8 cellular contexts compared by ENCODE assay signal in the genomic region with DNA sequence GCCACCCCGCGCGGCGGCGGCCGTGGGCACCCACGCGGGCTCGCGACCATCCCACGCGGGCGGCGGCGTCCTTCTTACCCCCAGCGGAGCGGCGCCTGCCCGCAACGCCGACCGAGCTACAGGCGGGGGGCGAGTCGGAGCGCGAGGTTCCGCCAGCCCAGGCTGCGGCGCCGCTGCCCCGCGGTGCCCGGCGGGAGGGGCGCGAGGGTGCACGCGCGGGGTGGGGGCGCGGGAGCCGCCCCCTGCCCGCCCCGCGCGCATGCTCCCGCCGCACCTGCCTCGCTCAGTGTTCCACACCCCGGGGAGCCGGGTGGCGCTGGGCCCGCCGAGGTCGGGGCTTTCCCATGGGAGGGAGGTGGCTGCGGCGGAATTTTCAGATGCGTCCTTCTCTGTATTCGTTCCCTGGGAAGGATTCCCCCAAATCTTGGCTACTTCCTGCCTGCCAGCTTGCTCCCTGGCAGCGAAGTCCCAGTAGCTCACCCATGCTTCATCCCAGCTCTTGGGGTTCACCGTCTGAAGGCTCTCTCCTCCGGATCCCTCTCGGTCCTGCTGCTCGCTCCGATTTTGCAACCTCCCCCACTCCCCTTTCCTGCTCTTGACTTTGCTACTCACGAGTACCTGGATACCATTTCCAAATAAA. TPM values are rescaled to one million over a fixed set of nuclear protein-coding genes. Genes with fewer than 3 reads are reported as not detected.
DNase-seq lines count a peak whose midpoint lies in the region; ATAC-seq and TF ChIP-seq lines count a peak whose summit lies in the region.

A gene (minus strand): TSS at position 189 of the 640 bp plus-strand sequence. CDS start 103,286 bp downstream, outside the sequence.

- H3K4me3 ChIP-seq in colonic mucosa = peak within 1 kb of the TSS; percentile 57
- peak within 1 kb of the TSS; percentile 81 for H3K4me3 ChIP-seq in lung

- peak within 1 kb of the TSS; percentile 13 for H3K27ac Mint-ChIP-seq in T-helper 1 cell treated with Interleukin-12 subunit alpha and Interleukin-12 subunit beta and Interleukin-4 antibody, amounts not matched to agents 30 μg/mL and 1 μg/mL, for 36 hours

- ATAC-seq in GM21723 (IDR thresholded peaks at IDR 0.05; ENCODE audit: unreplicated experiment) (peak; percentile 52), lung (ENCODE audit: insufficient read depth, low FRiP score) (peak; percentile 68)

- H3K27ac ChIP-seq in colonic mucosa (peak within 1 kb of the TSS; percentile 48), lung (ENCODE audit: low read depth in 1 of 2, low read length in 1 of 2) (peak within 1 kb of the TSS; percentile 71 to 89), temporal lobe (ENCODE audit: low read depth, low read length) (peak within 1 kb of the TSS; percentile 73)

- TF ChIP-seq CTCF in colonic mucosa (IDR thresholded peaks at IDR 0.05) (no peak), lung (IDR thresholded peaks at IDR 0.05; ENCODE audit: control extremely low read depth, extremely low read depth) (no peak)

- H3K9me3 Mint-ChIP-seq in T-helper 1 cell treated with Interleukin-12 subunit alpha and Interleukin-12 subunit beta and Interleukin-4 antibody, amounts not matched to agents 30 μg/mL and 1 μg/mL, for 36 hours = peaks cover 6% of the 10 kb centered on the region

- H3K9me3 ChIP-seq in colonic mucosa (no peaks in the 10 kb centered on the region), lung (ENCODE audit: control insufficient read depth in 2 of 2, insufficient read depth in 1 of 2, low read length in 1 of 2) (no peaks in the 10 kb centered on the region)

- H3K9ac ChIP-seq in colonic mucosa (ENCODE audit: low read depth in 2 of 2, low read length in 2 of 2) = peak within 1 kb of the TSS; percentile 66 to 80

- peaks cover 12% of the 10 kb centered on the region for H3K4me1 Mint-ChIP-seq in T-helper 1 cell treated with Interleukin-12 subunit alpha and Interleukin-12 subunit beta and Interleukin-4 antibody, amounts not matched to agents 30 μg/mL and 1 μg/mL, for 36 hours (ENCODE audit: low read depth)

- H3K27me3 ChIP-seq in colonic mucosa (no peaks in the 10 kb centered on the region), lung (ENCODE audit: control insufficient read depth, insufficient read depth) (no peaks in the 10 kb centered on the region)

- DNase-seq in T-helper 1 cell (no peak), LoVo (ENCODE audit: low spot score) (peak; percentile 61), colonic mucosa (peak; percentile 56), lung (ENCODE audit: low spot score) (peak; percentile 71), MV-4-11 (lab: John Stamatoyannopoulos, UW) (no peak)

- H3K4me1 ChIP-seq in colonic mucosa (no peaks in the 10 kb centered on the region), lung (ENCODE audit: control insufficient read depth in 2 of 2, insufficient read depth in 2 of 2, low read length in 2 of 2) (peaks cover 2 to 5% of the 10 kb centered on the region in 2 donors)

- peaks cover 42% of the 10 kb centered on the region for H3K27me3 Mint-ChIP-seq in T-helper 1 cell treated with Interleukin-12 subunit alpha and Interleukin-12 subunit beta and Interleukin-4 antibody, amounts not matched to agents 30 μg/mL and 1 μg/mL, for 36 hours (ENCODE audit: low read depth)

- H3K36me3 Mint-ChIP-seq in T-helper 1 cell treated with Interleukin-12 subunit alpha and Interleukin-12 subunit beta and Interleukin-4 antibody, amounts not matched to agents 30 μg/mL and 1 μg/mL, for 36 hours (ENCODE audit: low read depth) = peaks cover 1% of the 10 kb centered on the region

- H3K4me3 Mint-ChIP-seq in T-helper 1 cell treated with Interleukin-12 subunit alpha and Interleukin-12 subunit beta and Interleukin-4 antibody, amounts not matched to agents 30 μg/mL and 1 μg/mL, for 36 hours = peak within 1 kb of the TSS; percentile 86

- intact Hi-C loops in colonic mucosa (cut with DNase I) = no loop called here

- 1 to 2% methylated on average over 37 to 67 of the region's 67 CpGs for WGBS in lung, 2 donors

- H3K36me3 ChIP-seq in colonic mucosa = no peaks in the 10 kb centered on the region
- H3K36me3 ChIP-seq in lung (ENCODE audit: control insufficient read depth in 2 of 2, insufficient read depth in 2 of 2, low read length in 2 of 2) = no peaks in the 10 kb centered on the region

RNA-seq across cellular contexts. Expression of the gene that starts here (rescaled TPM):
- total RNA-seq in colonic mucosa (1 to 10 TPM; 3.5 to 3.8 TPM), lung (10 to 100 TPM; 16.3 to 16.8 TPM), temporal lobe (19.7 TPM)
- 1 to 10 TPM; 2.8 to 3.5 TPM for polyA plus RNA-seq in lung

Comparison
In these comparisons a context has a peak if more than half of its experiments do, and no peak if none do; other contexts are left out.
1. DNase-seq: peak in LoVo (single experiment), colonic mucosa (single experiment) and lung (single experiment); none in T-helper 1 cell (0 of 5) and MV-4-11 (single experiment).
2. Peak in every context shown above with its lines, with median percentiles within 50 percentile points of each other: H3K27ac ChIP-seq.